Comparison of ENCODE assay signal across 8 cellular contexts in the genomic region with DNA sequence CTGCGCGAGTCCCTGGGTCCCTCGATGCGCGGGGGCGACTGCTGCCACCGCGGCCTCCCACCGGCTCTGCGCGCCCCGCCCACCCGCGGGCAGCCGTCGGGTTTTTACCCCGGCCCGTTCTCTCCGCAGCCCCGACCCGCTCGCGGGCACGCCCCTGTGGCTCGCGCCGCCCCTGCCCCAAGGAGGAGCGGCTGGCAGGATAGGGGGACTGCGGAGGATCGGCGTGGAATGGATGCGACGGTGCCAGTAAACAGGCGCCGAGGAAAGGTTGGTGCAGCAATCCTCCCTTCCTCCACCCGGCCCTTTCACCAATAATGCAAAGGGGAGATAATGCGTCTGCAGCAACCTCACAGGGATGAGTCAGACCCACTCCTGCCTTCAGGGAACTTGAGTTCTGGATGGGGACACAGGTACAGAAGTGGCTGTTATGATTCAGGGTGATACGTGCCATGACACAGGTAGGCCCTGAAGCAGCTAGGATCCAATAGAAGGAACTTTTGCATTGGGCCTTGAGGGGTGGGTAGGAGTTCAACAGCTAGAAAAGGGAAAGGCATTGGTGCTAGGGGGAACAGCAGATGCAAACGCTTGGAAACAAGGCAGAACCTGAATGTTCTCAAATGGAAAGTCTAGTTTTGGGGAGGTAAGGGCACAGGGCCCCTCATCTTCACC. TPM values are rescaled to one million over a fixed set of nuclear protein-coding genes. Genes with fewer than 3 reads are reported as not detected.
A peak's percentile ranks its signal among the peaks of the same experiment; 100 is the strongest.
DNase-seq lines count a peak whose midpoint lies in the region; ATAC-seq, FAIRE-seq and TF ChIP-seq lines count a peak whose summit lies in the region.

No MANE protein-coding gene starts in this region.

- H2AFZ ChIP-seq in keratinocyte (ENCODE audit: control insufficient read depth, low read length): peak overlapping the region; percentile 37

- H3K4me2 ChIP-seq in keratinocyte (ENCODE audit: control insufficient read depth, extremely low read depth, insufficient read depth, low read depth, low read length): peak overlapping the region; percentile 45

- no peaks in the 10 kb centered on the region for H3K36me3 Mint-ChIP-seq in type B pancreatic cell

- no peak overlapping the region for H3K27ac Mint-ChIP-seq in type B pancreatic cell

- no peaks in the 10 kb centered on the region for H3K79me2 ChIP-seq in keratinocyte (ENCODE audit: control insufficient read depth, insufficient read depth, low read length)

- peak; percentile 23 for FAIRE-seq in keratinocyte (lab: Jason Lieb, UNC)

- peaks cover 14% of the 10 kb centered on the region for H3K4me1 ChIP-seq in keratinocyte (ENCODE audit: control insufficient read depth, extremely low read depth, insufficient read depth, low read length)

- intact Hi-C loops in Right ventricle myocardium inferior (cut with DNase I): no loop called here
- intact Hi-C loops in cardiac septum (cut with DNase I): no loop called here

- no peaks in the 10 kb centered on the region for H3K36me3 ChIP-seq in keratinocyte (ENCODE audit: control insufficient read depth in 2 of 2, extremely low read depth in 1 of 2, insufficient read depth in 2 of 2, low read length in 2 of 2)

- peak overlapping the region; percentile 99 for H3K27ac ChIP-seq in VCaP
- H3K27ac ChIP-seq in keratinocyte (ENCODE audit: control insufficient read depth, insufficient read depth, low read length): no peak overlapping the region

- peak overlapping the region; percentile 75 for H3K4me3 Mint-ChIP-seq in type B pancreatic cell

- no peaks in the 10 kb centered on the region for H4K20me1 ChIP-seq in keratinocyte (ENCODE audit: control insufficient read depth, extremely low read depth, insufficient read depth, low read length)

- dilution Hi-C loops in keratinocyte (cut with MboI; ENCODE audit: extremely low pct_ligation_motif_present, low sequenced_read_pairs): no loop called here

- peaks cover 16% of the 10 kb centered on the region for H3K4me1 Mint-ChIP-seq in type B pancreatic cell (ENCODE audit: unreplicated experiment)

- no peak for ATAC-seq in Right ventricle myocardium inferior

- H3K4me3 ChIP-seq in keratinocyte (ENCODE audit: control insufficient read depth in 2 of 3, extremely low read depth in 1 of 3, insufficient read depth in 2 of 3, low read depth in 1 of 3, low read length in 3 of 3): peak overlapping the region; percentile 28 to 53 (median 40)

- TF ChIP-seq CTCF in VCaP (conservative IDR thresholded peaks at IDR 0.05): no peak
- TF ChIP-seq CTCF in keratinocyte (optimal IDR thresholded peaks at IDR 0.05 in 1 of 3, IDR thresholded peaks at IDR 0.05 in 1 of 3, conservative IDR thresholded peaks at IDR 0.05 in 1 of 3; ENCODE audit: extremely low read depth in 1 of 3, insufficient read depth in 2 of 3, low read length in 3 of 3): no peak
- TF ChIP-seq CTCF in type B pancreatic cell (conservative IDR thresholded peaks at IDR 0.05): no peak

- H3K9ac ChIP-seq in keratinocyte (ENCODE audit: control insufficient read depth, extremely low read depth, insufficient read depth, low read length): no peak overlapping the region

- H3K27me3 ChIP-seq in keratinocyte (ENCODE audit: control insufficient read depth, extremely low read depth, insufficient read depth, low read length): peaks cover 30% of the 10 kb centered on the region

- no peaks in the 10 kb centered on the region for H3K9me1 ChIP-seq in keratinocyte (ENCODE audit: control insufficient read depth, extremely low read depth, insufficient read depth, low read length)

- H3K9me3 ChIP-seq in keratinocyte (ENCODE audit: control insufficient read depth, low read depth, low read length): peaks cover 4% of the 10 kb centered on the region

- peaks cover 59% of the 10 kb centered on the region for H3K27me3 Mint-ChIP-seq in type B pancreatic cell

- H3K9me3 Mint-ChIP-seq in type B pancreatic cell: peaks cover 2% of the 10 kb centered on the region

- DNase-seq in Right ventricle myocardium inferior (ENCODE audit: missing footprints) (peak; percentile 56), cardiac septum (ENCODE audit: low spot score) (no peak), keratinocyte (ENCODE audit: low read depth, low spot score) (no peak), type B pancreatic cell (ENCODE audit: extremely low spot score, unreplicated experiment) (no peak), inferior parietal cortex (ENCODE audit: extremely low spot score) (no peak), medulla oblongata (ENCODE audit: extremely low spot score) (no peak), NCI-H526 treated with DMSO at 0.1 percent for 48 hours (lab: John Stamatoyannopoulos, UW) (no peak)

RNA-seq across cellular contexts. Expression of a gene that starts 0.6 kb away (rescaled TPM):
- total RNA-seq in Right ventricle myocardium inferior: not detected
- not detected for total RNA-seq in cardiac septum
- 0.34 to 0.59 TPM (median 0.46 TPM) in 3 replicates for polyA plus RNA-seq in keratinocyte
- 0.67 TPM for polyA plus RNA-seq in keratinocyte (2011; ENCODE audit: low read depth)
- polyA plus RNA-seq in keratinocyte (2011; cell fraction: cytosol; rRNA removed): 0.07 and 0.23 TPM in 2 replicates
- polyA plus RNA-seq in keratinocyte (2011; cell fraction: nucleus; rRNA removed): 0.46 and 0.84 TPM in 2 replicates
- polyA plus RNA-seq in keratinocyte (2012; ENCODE audit: low replicate concordance): 0.22 and 21.8 TPM in 2 replicates
- 0.06 to 0.26 TPM in 2 of 3 replicates, not detected in the other for polyA minus RNA-seq in keratinocyte
- not detected for polyA minus RNA-seq in keratinocyte (2011; cell fraction: cytosol; rRNA and poly(A)+ RNA removed)
- 1.2 and 2.3 TPM in 2 replicates for polyA minus RNA-seq in keratinocyte (2011; cell fraction: nucleus; rRNA and poly(A)+ RNA removed)
- 5.2 and 7.6 TPM in 2 replicates for total RNA-seq in type B pancreatic cell (ENCODE audit: low replicate concordance)
